In genomic region chr4:145179861-145180297, GRCh38 we compare ENCODE assay signal across 8 cellular contexts. TPM values are rescaled to one million over a fixed set of nuclear protein-coding genes. Genes with fewer than 3 reads are reported as not detected.
DNase-seq lines count a peak whose midpoint lies in the region; ATAC-seq and TF ChIP-seq lines count a peak whose summit lies in the region.
"Not testable (repeated sequence)": the region's sequence is repeated elsewhere in the genome, so short reads cannot be mapped to it uniquely, and the experiment has no call there.

No MANE protein-coding gene starts in this region.

- H3K36me3 Mint-ChIP-seq in activated CD4-positive, alpha-beta memory T cell treated with anti-CD3 and anti-CD28 coated beads, Interleukin-2, amount 10 ng/mL, durations not matched to agents 7 days and 5 days (ENCODE audit: low read depth), result not testable (repeated sequence)

- not testable (repeated sequence) for TF ChIP-seq CTCF in kidney epithelial cell (IDR thresholded peaks at IDR 0.05; ENCODE audit: insufficient read depth, low read length, poor library complexity, severe bottlenecking)

- not testable (repeated sequence) for H3K9me3 ChIP-seq in ectodermal cell (ENCODE audit: control insufficient read depth, low read length)

- H3K27ac Mint-ChIP-seq in activated CD4-positive, alpha-beta memory T cell treated with anti-CD3 and anti-CD28 coated beads, Interleukin-2, amount 10 ng/mL, durations not matched to agents 7 days and 5 days, result peak overlapping the region; percentile 95

- CTCF ChIA-PET in activated CD4-positive, alpha-beta memory T cell treated with anti-CD3 and anti-CD28 coated beads, Interleukin-2, amount 10 ng/mL, durations not matched to agents 7 days and 5 days (lab: Charles Lee), result interaction anchor here (3.5 kb wide), 1 partner anchor 82 kb away, joined by 16 read pairs; the partner anchor contains the start of genes ABCE1 and ANAPC10

- ATAC-seq in GM18907 (IDR thresholded peaks at IDR 0.05; ENCODE audit: unreplicated experiment), result peak; percentile 32
- peak; percentile 21 for ATAC-seq in HG02938 (IDR thresholded peaks at IDR 0.05; ENCODE audit: unreplicated experiment)
- ATAC-seq in sciatic nerve, result peak; percentile 56

- DNase-seq in AG20443 (ENCODE audit: low spot score) (peak; percentile 26), NCI-H146 (lab: John Stamatoyannopoulos, UW) (peak; percentile 35)
- not testable (repeated sequence) for DNase-seq in activated CD4-positive, alpha-beta memory T cell treated with anti-CD3 and anti-CD28 coated beads, Interleukin-2, amount 10 ng/mL, durations not matched to agents 7 days and 5 days; kidney epithelial cell (ENCODE audit: low read depth); sciatic nerve (ENCODE audit: low spot score)

- POLR2A ChIA-PET in activated CD4-positive, alpha-beta memory T cell treated with anti-CD3 and anti-CD28 coated beads, Interleukin-2, amount 10 ng/mL, durations not matched to agents 7 days and 5 days (lab: Charles Lee), result interaction anchor here (1.2 to 5.5 kb wide), 8 partner anchors 12 to 439 kb away, joined by 3 to 85 read pairs (median 18); partner anchors contain the start of genes ABCE1, ANAPC10 and MMAA

- intact Hi-C loops in sciatic nerve (cut with DNase I), result loop anchor here (10.0 kb wide), 1 partner anchor 555 kb away; no protein-coding TSS in a partner anchor

- H3K27me3 ChIP-seq in ectodermal cell (ENCODE audit: control insufficient read depth, insufficient read depth, low read length, poor library complexity, severe bottlenecking); kidney epithelial cell (ENCODE audit: control insufficient read depth, insufficient read depth, low read length): not testable (repeated sequence)

- not testable (repeated sequence) for H3K36me3 ChIP-seq in ectodermal cell (ENCODE audit: control insufficient read depth, insufficient read depth, low read length); kidney epithelial cell (ENCODE audit: control insufficient read depth, insufficient read depth, low read length)

- H3K4me3 Mint-ChIP-seq in activated CD4-positive, alpha-beta memory T cell treated with anti-CD3 and anti-CD28 coated beads, Interleukin-2, amount 10 ng/mL, durations not matched to agents 7 days and 5 days, result peak overlapping the region; percentile 87

- H3K27me3 Mint-ChIP-seq in activated CD4-positive, alpha-beta memory T cell treated with anti-CD3 and anti-CD28 coated beads, Interleukin-2, amount 10 ng/mL, durations not matched to agents 7 days and 5 days, result not testable (repeated sequence)

- H3K4me3 ChIP-seq in ectodermal cell (ENCODE audit: insufficient read depth, low read depth, low read length) (peak overlapping the region; percentile 70), kidney epithelial cell (ENCODE audit: low read depth, low read length) (peak overlapping the region; percentile 69)

- not testable (repeated sequence) for H3K4me1 ChIP-seq in ectodermal cell (ENCODE audit: control insufficient read depth, insufficient read depth, low read length)

- peaks cover 30% of the 10 kb centered on the region for H3K4me1 Mint-ChIP-seq in activated CD4-positive, alpha-beta memory T cell treated with anti-CD3 and anti-CD28 coated beads, Interleukin-2, amount 10 ng/mL, durations not matched to agents 7 days and 5 days

- H3K9me3 Mint-ChIP-seq in activated CD4-positive, alpha-beta memory T cell treated with anti-CD3 and anti-CD28 coated beads, Interleukin-2, amount 10 ng/mL, durations not matched to agents 7 days and 5 days, result not testable (repeated sequence)

- WGBS in ectodermal cell, 2 experiments, result 0% methylated on average over 57 of the region's 57 CpGs

- H3K27ac ChIP-seq in ectodermal cell (ENCODE audit: insufficient read depth, low read depth, low read length, poor library complexity, severe bottlenecking), result not testable (repeated sequence)

RNA-seq across cellular contexts. Expression of gene OTUD4, which starts 0.5 kb away (rescaled TPM):
- 10 to 100 TPM; 45.8 to 51.2 TPM for total RNA-seq in activated CD4-positive, alpha-beta memory T cell treated with anti-CD3 and anti-CD28 coated beads, Interleukin-2, amount 10 ng/mL, durations not matched to agents 7 days and 5 days
- polyA plus RNA-seq in ectodermal cell (2013, experiment 1 of 4), result 41.6 TPM
- 44.3 TPM for polyA plus RNA-seq in ectodermal cell (2013, experiment 2 of 4)
- 32.2 TPM for polyA plus RNA-seq in ectodermal cell (2013, experiment 3 of 4)
- 36.8 TPM for polyA plus RNA-seq in ectodermal cell (2013, experiment 4 of 4)
- 28.1 and 33.7 TPM in 2 replicates for total RNA-seq in kidney epithelial cell
- 64.5 TPM for total RNA-seq in sciatic nerve
